8 cellular contexts compared by ENCODE assay signal in the genomic region with DNA sequence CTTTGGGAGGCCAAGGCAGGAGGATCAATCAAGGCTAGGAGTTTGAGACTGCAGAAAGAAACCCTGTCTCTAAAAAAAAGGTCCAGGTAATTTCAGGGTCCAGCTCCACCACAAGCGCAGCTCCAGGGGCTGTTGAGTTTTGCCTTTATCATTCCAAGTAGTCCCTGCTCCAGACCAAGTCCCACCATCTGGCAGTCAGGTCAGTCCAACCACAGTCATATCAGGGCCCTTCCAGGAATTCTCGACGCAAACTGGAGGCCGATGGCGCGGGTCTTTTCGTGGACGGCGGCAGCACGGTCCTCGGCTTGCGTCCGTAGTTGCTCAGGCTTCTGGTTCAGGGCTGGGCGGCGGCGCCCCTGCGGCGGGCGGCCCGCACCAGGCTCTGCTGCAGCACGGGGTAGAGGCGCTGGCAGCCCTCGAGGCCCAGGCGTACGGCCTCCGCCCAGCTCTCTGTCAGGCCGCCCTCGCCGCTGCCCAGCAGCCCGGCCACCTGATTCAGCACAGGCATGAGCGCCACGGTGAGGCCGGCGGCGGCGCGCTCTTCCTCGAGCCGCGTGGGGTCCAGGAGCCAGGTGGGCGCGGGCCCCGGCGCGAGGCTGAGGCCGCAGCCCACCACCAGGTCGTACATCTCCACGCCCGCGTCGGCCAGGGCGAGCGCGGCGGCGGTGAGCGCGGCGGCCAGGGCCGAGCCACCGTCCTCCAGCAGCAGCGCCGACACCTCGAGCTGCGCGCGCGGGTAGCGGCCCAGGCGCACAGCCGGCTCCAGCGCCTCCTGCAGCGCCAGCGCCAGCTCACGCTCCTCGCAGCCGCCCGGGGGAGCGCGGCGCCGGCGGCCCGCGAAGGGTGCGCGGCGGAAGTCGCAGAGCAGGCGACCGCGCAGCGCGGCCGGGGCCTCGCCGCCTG. TPM values are rescaled to one million over a fixed set of nuclear protein-coding genes. Genes with fewer than 3 reads are reported as not detected.
DNase-seq lines count a peak whose midpoint lies in the region; ATAC-seq and TF ChIP-seq lines count a peak whose summit lies in the region.

No MANE protein-coding gene starts in this region.

- TF ChIP-seq CTCF in AG09309 (IDR thresholded peaks at IDR 0.05; ENCODE audit: control insufficient read depth, insufficient read depth, low read depth, low read length, missing control alignments) = no peak
- TF ChIP-seq CTCF in astrocyte of the cerebellum (IDR thresholded peaks at IDR 0.05; ENCODE audit: low read depth, low read length, missing control alignments) = peak; percentile 2

- DNase-seq in AG09309 (ENCODE audit: low read depth) (no peak), RKO (ENCODE audit: low spot score) (peak; percentile 62), astrocyte of the cerebellum (ENCODE audit: low read depth) (no peak), GOT3 (lab: John Stamatoyannopoulos, UW) (no peak)

- H3K4me2 ChIP-seq in skeletal muscle satellite cell (ENCODE audit: low read length) = peak overlapping the region; percentile 98

- no peaks in the 10 kb centered on the region for H3K9me3 ChIP-seq in skeletal muscle satellite cell (replicated peaks; ENCODE audit: low read length)

- H3K4me1 ChIP-seq in skeletal muscle satellite cell (ENCODE audit: control insufficient read depth, insufficient read depth, low read length) = peaks cover 5% of the 10 kb centered on the region

- peak overlapping the region; percentile 91 for H3K9ac ChIP-seq in skeletal muscle satellite cell (ENCODE audit: low read depth, low read length)

- peaks cover 41% of the 10 kb centered on the region for H3K36me3 ChIP-seq in skeletal muscle satellite cell (ENCODE audit: insufficient read depth, low read length)

- H3K4me3 ChIP-seq in AG09309 (ENCODE audit: control insufficient read depth, low read depth, low read length) (peak overlapping the region; percentile 23), astrocyte of the cerebellum (ENCODE audit: low read depth, low read length) (peak overlapping the region; percentile 58), iPS-11a (ENCODE audit: low read depth, low read length) (peak overlapping the region; percentile 62), skeletal muscle satellite cell (ENCODE audit: low read length) (peak overlapping the region; percentile 91)

- H3K27me3 ChIP-seq in skeletal muscle satellite cell (ENCODE audit: control insufficient read depth, insufficient read depth, low read length) = no peaks in the 10 kb centered on the region

- peak; percentile 40 for ATAC-seq in GM18868 (IDR thresholded peaks at IDR 0.05; ENCODE audit: unreplicated experiment)
- peak; percentile 42 for ATAC-seq in HG03066 (IDR thresholded peaks at IDR 0.05; ENCODE audit: low read depth, unreplicated experiment)

- in situ Hi-C loops in astrocyte of the cerebellum (cut with HindIII; ENCODE audit: low sequenced_read_pairs) = no loop called here

RNA-seq across cellular contexts. Expression of a gene that starts 0.7 kb away (rescaled TPM):
- total RNA-seq in skeletal muscle satellite cell (2012; rRNA removed) = 22.6 and 22.9 TPM in 2 replicates

RNA-seq across cellular contexts. Expression of a gene that starts 38.3 kb away (rescaled TPM):
- total RNA-seq in skeletal muscle satellite cell (2012; rRNA removed) = 84.5 and 119 TPM in 2 replicates

RNA-seq across cellular contexts. Expression of a gene that starts 48.0 kb away (rescaled TPM):
- total RNA-seq in skeletal muscle satellite cell (2012; rRNA removed) = 29.2 and 33.0 TPM in 2 replicates

Comparison
In these comparisons a context has a peak if more than half of its experiments do, and no peak if none do; other contexts are left out.
1. H3K4me3 ChIP-seq: peak in every context shown above with its lines; median percentile 91 in skeletal muscle satellite cell; 62 in iPS-11a; 58 in astrocyte of the cerebellum; 23 in AG09309.